In genomic region chr2:85754313-85755095, GRCh38 we compare ENCODE assay signal across 8 cellular contexts. TPM values are rescaled to one million over a fixed set of nuclear protein-coding genes. Genes with fewer than 3 reads are reported as not detected.
DNase-seq lines count a peak whose midpoint lies in the region; ATAC-seq, FAIRE-seq and TF ChIP-seq lines count a peak whose summit lies in the region.

No MANE protein-coding gene starts in this region.

- CTCF ChIA-PET in CD4-positive, alpha-beta memory T cell (lab: Charles Lee; ENCODE audit: partially characterized antibody), result interaction anchor here (1.8 to 6.2 kb wide), 2 partner anchors 26 to 60 kb away, joined by 5 to 61 read pairs; no protein-coding TSS in a partner anchor
- CTCF ChIA-PET in activated CD8-positive, alpha-beta memory T cell treated with anti-CD3 and anti-CD28 coated beads, Interleukin-2, amount 10 ng/mL, durations not matched to agents 7 days and 5 days (lab: Charles Lee), result interaction anchor here (0.6 to 10.9 kb wide), 5 partner anchors 21 to 358 kb away, joined by 3 to 130 read pairs (median 6); no protein-coding TSS in a partner anchor

- H3K4me3 ChIP-seq in CD4-positive, alpha-beta memory T cell (ENCODE audit: low read length in 2 of 2), result no peak overlapping the region
- peak overlapping the region; percentile 73 for H3K4me3 ChIP-seq in Loucy (ENCODE audit: low read length, poor library complexity, severe bottlenecking)
- peak overlapping the region; percentile 82 to 83 for H3K4me3 ChIP-seq in gastroesophageal sphincter
- H3K4me3 ChIP-seq in pancreas, result peak overlapping the region; percentile 27 to 66 (median 40)

- H3K9me2 ChIP-seq in Loucy (replicated peaks; ENCODE audit: low read depth, low read length), result no peaks in the 10 kb centered on the region

- no peaks in the 10 kb centered on the region for H4K20me1 ChIP-seq in Loucy (ENCODE audit: insufficient read depth, low read length, poor library complexity, severe bottlenecking)

- no peaks in the 10 kb centered on the region for H3K79me2 ChIP-seq in Loucy (ENCODE audit: insufficient read depth, low read length)

- H3K9me3 Mint-ChIP-seq in CD4-positive, alpha-beta memory T cell, result peaks cover 0 to 1% (median 0%) of the 10 kb centered on the region in 8 donors
- no peaks in the 10 kb centered on the region for H3K9me3 Mint-ChIP-seq in activated CD8-positive, alpha-beta memory T cell treated with anti-CD3 and anti-CD28 coated beads, Interleukin-2, amount 10 ng/mL, durations not matched to agents 7 days and 5 days (ENCODE audit: low read depth)

- H3K27ac Mint-ChIP-seq in CD4-positive, alpha-beta memory T cell, result peak overlapping the region in 1 of 7 donors; percentile 42
- no peak overlapping the region for H3K27ac Mint-ChIP-seq in activated CD8-positive, alpha-beta memory T cell treated with anti-CD3 and anti-CD28 coated beads, Interleukin-2, amount 10 ng/mL, durations not matched to agents 7 days and 5 days

- intact Hi-C loops in CD4-positive, alpha-beta memory T cell (cut with micrococcal nuclease), result no loop called here
- intact Hi-C loops in pancreas (cut with DNase I), result loop anchor here in 2 of 3 donors (5.0 to 10.0 kb wide), 3 partner anchors 43 to 58 kb away; no protein-coding TSS in a partner anchor

- 0% methylated on average over 1 of the region's 93 CpGs; no CpG with 5 or more reads in 1 of the 2 donors for WGBS in gastroesophageal sphincter (ENCODE audit: low coverage in 1 of 2), 2 donors
- WGBS in pancreas, 2 donors, result 1% methylated on average over 65 to 93 of the region's 93 CpGs

- H2AFZ ChIP-seq in Loucy (ENCODE audit: low read length), result peak overlapping the region; percentile 86

- FAIRE-seq in pancreas (lab: Jason Lieb, UNC), result no peak

- H3K27ac ChIP-seq in CD4-positive, alpha-beta memory T cell (ENCODE audit: low read depth, low read length), result no peak overlapping the region
- H3K27ac ChIP-seq in gastroesophageal sphincter (peak overlapping the region; percentile 10 to 89 (median 86)), pancreas (no peak overlapping the region)

- POLR2A ChIA-PET in CD4-positive, alpha-beta memory T cell (lab: Charles Lee; ENCODE audit: partially characterized antibody), result no interaction called here

- peak; percentile 21 to 65 (median 23) for DNase-seq in CD4-positive, alpha-beta memory T cell
- peak; percentile 46 for DNase-seq in activated CD8-positive, alpha-beta memory T cell treated with anti-CD3 and anti-CD28 coated beads, Interleukin-2, amount 10 ng/mL, durations not matched to agents 7 days and 5 days
- DNase-seq in pancreas (peak in 4 of 6 donors; percentile 37 to 83 (median 64)), medulla oblongata (ENCODE audit: extremely low spot score) (no peak)

- no peak for TF ChIP-seq POLR2A in gastroesophageal sphincter (IDR thresholded peaks at IDR 0.05)

- no peaks in the 10 kb centered on the region for H3K36me3 ChIP-seq in CD4-positive, alpha-beta memory T cell (ENCODE audit: insufficient read depth, low read length)
- H3K36me3 ChIP-seq in Loucy (ENCODE audit: insufficient read depth, low read length) (no peaks in the 10 kb centered on the region), gastroesophageal sphincter (peaks cover 0 to 16% of the 10 kb centered on the region in 2 donors), pancreas (no peaks in the 10 kb centered on the region)

- peaks cover 5 to 30% (median 19%) of the 10 kb centered on the region in 4 donors for H3K4me1 Mint-ChIP-seq in CD4-positive, alpha-beta memory T cell
- peaks cover 13% of the 10 kb centered on the region for H3K4me1 Mint-ChIP-seq in activated CD8-positive, alpha-beta memory T cell treated with anti-CD3 and anti-CD28 coated beads, Interleukin-2, amount 10 ng/mL, durations not matched to agents 7 days and 5 days

- peaks cover 32% of the 10 kb centered on the region for H3K27me3 ChIP-seq in CD4-positive, alpha-beta memory T cell (ENCODE audit: insufficient read depth, low read length)
- peaks cover 28% of the 10 kb centered on the region for H3K27me3 ChIP-seq in Loucy (ENCODE audit: insufficient read depth, low read length, poor library complexity, severe bottlenecking)
- no peaks in the 10 kb centered on the region for H3K27me3 ChIP-seq in gastroesophageal sphincter
- H3K27me3 ChIP-seq in pancreas, result no peaks in the 10 kb centered on the region

- peaks cover 23% of the 10 kb centered on the region for H3K4me1 ChIP-seq in CD4-positive, alpha-beta memory T cell (ENCODE audit: insufficient read depth, low read length)
- H3K4me1 ChIP-seq in Loucy (ENCODE audit: insufficient read depth, low read length, poor library complexity, severe bottlenecking), result peaks cover 6% of the 10 kb centered on the region
- H3K4me1 ChIP-seq in gastroesophageal sphincter, result peaks cover 0 to 93% (median 50%) of the 10 kb centered on the region in 3 donors
- H3K4me1 ChIP-seq in pancreas, result peaks cover 8 to 22% (median 17%) of the 10 kb centered on the region in 3 donors

- ATAC-seq in activated CD8-positive, alpha-beta memory T cell treated with anti-CD3 and anti-CD28 coated beads, Interleukin-2, amount 10 ng/mL, durations not matched to agents 7 days and 5 days, result peak; percentile 50
- ATAC-seq in gastroesophageal sphincter (peak; percentile 17), pancreas (peak in 3 of 4 donors; percentile 25 to 49 (median 28)), HG02870 (IDR thresholded peaks at IDR 0.05; ENCODE audit: unreplicated experiment) (no peak), HG02970 (IDR thresholded peaks at IDR 0.05; ENCODE audit: low FRiP score, unreplicated experiment) (no peak)

- peaks cover 34 to 54% of the 10 kb centered on the region in 2 donors for H3K27me3 Mint-ChIP-seq in CD4-positive, alpha-beta memory T cell
- peaks cover 70% of the 10 kb centered on the region for H3K27me3 Mint-ChIP-seq in activated CD8-positive, alpha-beta memory T cell treated with anti-CD3 and anti-CD28 coated beads, Interleukin-2, amount 10 ng/mL, durations not matched to agents 7 days and 5 days

- H3K36me3 Mint-ChIP-seq in CD4-positive, alpha-beta memory T cell, result no peaks in the 10 kb centered on the region
- no peaks in the 10 kb centered on the region for H3K36me3 Mint-ChIP-seq in activated CD8-positive, alpha-beta memory T cell treated with anti-CD3 and anti-CD28 coated beads, Interleukin-2, amount 10 ng/mL, durations not matched to agents 7 days and 5 days

- TF ChIP-seq EP300 in gastroesophageal sphincter (IDR thresholded peaks at IDR 0.05), result no peak

- H3K4me2 ChIP-seq in Loucy (ENCODE audit: low read depth, low read length, poor library complexity, severe bottlenecking), result peak overlapping the region; percentile 91

- TF ChIP-seq CTCF in Loucy (conservative IDR thresholded peaks at IDR 0.05; ENCODE audit: low read length) (peak; percentile 55), gastroesophageal sphincter (IDR thresholded peaks at IDR 0.05) (peak in 3 of 4 experiments; percentile 37 to 47 (median 41)), pancreas (IDR thresholded peaks at IDR 0.05) (no peak)

- H3K4me3 Mint-ChIP-seq in CD4-positive, alpha-beta memory T cell, result peak overlapping the region; percentile 73 to 89 (median 82)
- H3K4me3 Mint-ChIP-seq in activated CD8-positive, alpha-beta memory T cell treated with anti-CD3 and anti-CD28 coated beads, Interleukin-2, amount 10 ng/mL, durations not matched to agents 7 days and 5 days, result peak overlapping the region; percentile 65

- H3F3A ChIP-seq in Loucy (ENCODE audit: low read depth), result no peaks in the 10 kb centered on the region

- H3K9me3 ChIP-seq in CD4-positive, alpha-beta memory T cell (ENCODE audit: control insufficient read depth in 1 of 2, low read length in 2 of 2), result no peaks in the 10 kb centered on the region
- H3K9me3 ChIP-seq in Loucy (ENCODE audit: insufficient read depth, low read depth, low read length), result no peaks in the 10 kb centered on the region
- no peaks in the 10 kb centered on the region for H3K9me3 ChIP-seq in gastroesophageal sphincter
- H3K9me3 ChIP-seq in pancreas, result no peaks in the 10 kb centered on the region

- peak overlapping the region; percentile 61 for H3K9ac ChIP-seq in Loucy (ENCODE audit: low read depth, low read length, poor library complexity, severe bottlenecking)

RNA-seq across cellular contexts. Expression of gene ATOH8, which starts 0.7 kb away (rescaled TPM):
- total RNA-seq in CD4-positive, alpha-beta memory T cell, result not detected
- not detected for polyA plus RNA-seq in CD4-positive, alpha-beta memory T cell
- under 1 TPM; 0.12 to 0.40 TPM for total RNA-seq in activated CD8-positive, alpha-beta memory T cell treated with anti-CD3 and anti-CD28 coated beads, Interleukin-2, amount 10 ng/mL, durations not matched to agents 7 days and 5 days
- 10 to 100 TPM; 34.5 to 79.5 (median 59.6) TPM for total RNA-seq in gastroesophageal sphincter
- 1 to 10 TPM; 1.7 to 4.3 (median 3.0) TPM for total RNA-seq in pancreas
- 10 to 100 TPM in 1 of 2 donors, 1 to 10 TPM in 1; 8.9 to 13.9 TPM for polyA plus RNA-seq in pancreas

Comparison
In these comparisons a context has a peak if more than half of its experiments do, and no peak if none do; other contexts are left out.
1. H3K27ac ChIP-seq: peak in gastroesophageal sphincter (4 of 4); none in CD4-positive, alpha-beta memory T cell (single experiment) and pancreas (0 of 4).
2. H3K4me3 ChIP-seq: peak in Loucy (single experiment), gastroesophageal sphincter (2 of 2) and pancreas (4 of 4); none in CD4-positive, alpha-beta memory T cell (0 of 2).
3. CTCF ChIP-seq: peak in Loucy (single experiment) and gastroesophageal sphincter (3 of 4); none in pancreas (0 of 4).
4. ATAC-seq: peak in activated CD8-positive, alpha-beta memory T cell treated with anti-CD3 and anti-CD28 coated beads, Interleukin-2, amount 10 ng/mL, durations not matched to agents 7 days and 5 days (single experiment), gastroesophageal sphincter (single experiment) and pancreas (3 of 4); none in HG02870 (single experiment) and HG02970 (single experiment).
5. RNA of gene ATOH8, which starts 0.7 kb away (total RNA-seq): 34.5 to 79.5 TPM in gastroesophageal sphincter; 1.7 to 4.3 TPM in pancreas, 0.12 to 0.40 TPM in activated CD8-positive, alpha-beta memory T cell treated with anti-CD3 and anti-CD28 coated beads, Interleukin-2, amount 10 ng/mL, durations not matched to agents 7 days and 5 days and not detected in CD4-positive, alpha-beta memory T cell; every median in the first group is over 4 times any median in the second.